ENCODE assay signal across 18 cellular contexts in the genomic region with DNA sequence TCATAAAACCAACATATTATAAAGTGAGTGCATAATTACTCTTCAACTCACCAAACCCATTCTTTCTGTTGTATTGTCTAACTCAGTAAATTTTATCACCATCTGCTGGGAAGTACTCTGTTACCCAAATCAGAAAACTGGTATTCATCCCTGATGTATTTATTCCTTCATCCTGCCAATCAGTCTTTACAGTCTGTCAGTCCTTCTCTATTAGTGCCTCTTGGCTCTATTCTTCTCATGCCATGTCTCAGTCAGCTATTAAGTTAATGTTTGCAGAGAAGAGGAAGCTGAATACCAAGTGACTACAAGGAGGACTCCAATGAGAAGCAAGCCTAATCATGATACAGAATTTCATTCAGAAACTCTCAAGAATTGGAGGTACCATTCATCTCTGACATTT.
"Had no signal": no experiment of that assay in that cellular context is flagged by ENCODE, and none has a peak within 500 bp of the region (broad histone marks: within the 10 kb centered on the region; RNA-seq: fewer than 3 reads in every experiment).

No MANE protein-coding gene starts in this region.

- H3K9me3 ChIP-seq: neutrophil, ovary, pancreas, prostate gland, psoas muscle, right atrium auricular region, right lobe of liver, sigmoid colon, spleen had no signal

- H3K4me2 ChIP-seq: neural progenitor cell, smooth muscle cell had no signal

- H3K9ac ChIP-seq: neural progenitor cell had no signal

- H2AFZ ChIP-seq: neural progenitor cell had no signal

- H3K4me3 ChIP-seq: neural progenitor cell, ovary, pancreas, prostate gland, psoas muscle, right atrium auricular region, right lobe of liver, sigmoid colon, skin epidermis, smooth muscle cell, spleen had no signal

- ATAC-seq: naive thymus-derived CD4-positive, alpha-beta T cell; naive thymus-derived CD8-positive, alpha-beta T cell; natural killer cell; natural killer cell treated with Interleukin-12 subunit alpha and Interleukin-12 subunit beta and Interleukin-15 and Interleukin-18, amount 100 ng/mL, for 72 hours; pancreas; psoas muscle; right cardiac atrium; right lobe of liver; sciatic nerve had no signal

- H3K36me3 ChIP-seq: neural progenitor cell, neutrophil, ovary, pancreas, prostate gland, right atrium auricular region, right lobe of liver, sigmoid colon, spleen had no signal

- H3K27me3 ChIP-seq: neural progenitor cell, neutrophil, ovary, pancreas, right atrium auricular region, right lobe of liver, sigmoid colon, spleen had no signal

- H3K27ac ChIP-seq: neural progenitor cell, neutrophil, ovary, pancreas, prostate gland, psoas muscle, right atrium auricular region, right lobe of liver, sigmoid colon, skin epidermis, spleen had no signal

- H3K4me1 ChIP-seq: neural progenitor cell, pancreas, prostate gland, psoas muscle, right atrium auricular region, right lobe of liver, sigmoid colon, spleen had no signal
